Comparison of ENCODE assay signal across 9 cellular contexts in the genomic region with DNA sequence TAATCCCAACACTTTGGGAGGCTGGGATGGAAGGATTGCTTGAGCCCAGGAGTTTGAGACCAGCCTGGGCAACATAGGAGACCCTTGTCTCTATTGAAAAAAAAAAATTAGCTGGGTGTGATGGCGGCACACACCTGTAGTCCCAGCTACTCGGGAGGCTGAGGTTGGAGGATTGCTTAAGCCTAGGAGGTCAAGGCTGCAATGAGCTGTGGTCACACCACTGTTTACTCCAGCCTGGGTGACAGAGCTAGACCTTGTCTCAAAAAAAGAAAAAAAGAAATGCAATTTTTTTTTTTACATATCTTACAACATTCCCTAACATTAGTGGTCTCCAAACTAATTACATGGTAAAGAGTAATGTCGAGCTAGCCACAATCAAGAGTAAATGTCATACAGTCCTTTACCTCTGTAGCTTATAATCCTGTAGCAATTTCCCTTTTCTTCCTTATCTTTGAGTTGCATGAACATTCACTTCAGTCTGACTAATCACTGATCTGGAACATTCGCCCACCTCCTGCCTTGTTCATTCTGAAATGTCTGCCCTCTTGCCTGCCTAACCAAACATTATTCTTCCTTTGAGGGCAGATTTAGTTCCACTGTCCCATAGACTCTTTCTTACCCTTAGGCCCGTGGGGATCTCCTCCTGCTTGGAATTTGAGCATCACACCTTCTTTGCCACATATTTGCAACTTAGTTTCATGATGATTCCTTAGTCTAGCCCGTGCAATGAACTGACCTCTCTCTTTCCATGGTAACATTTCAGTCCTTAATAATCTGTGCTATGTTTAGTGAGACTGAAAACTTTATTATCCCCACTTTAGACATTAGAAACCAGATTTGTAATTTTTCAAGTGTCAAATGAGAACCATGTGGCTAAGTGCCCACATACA. TPM values are rescaled to one million over a fixed set of nuclear protein-coding genes. Genes with fewer than 3 reads are reported as not detected.
DNase-seq lines count a peak whose midpoint lies in the region; ATAC-seq, FAIRE-seq and TF ChIP-seq lines count a peak whose summit lies in the region.
"Had no signal": no experiment of that assay in that cellular context is flagged by ENCODE, and none has a peak within 500 bp of the region (broad histone marks: within the 10 kb centered on the region; RNA-seq: fewer than 3 reads in every experiment).

No MANE protein-coding gene starts in this region.

- H3K4me3 Mint-ChIP-seq in activated CD8-positive, alpha-beta memory T cell treated with anti-CD3 and anti-CD28 coated beads, Interleukin-2, amount 10 ng/mL, durations not matched to agents 7 days and 5 days: no peak overlapping the region

- CTCF ChIA-PET in activated CD8-positive, alpha-beta memory T cell treated with anti-CD3 and anti-CD28 coated beads, Interleukin-2, amount 10 ng/mL, durations not matched to agents 7 days and 5 days (lab: Charles Lee): interaction anchor here (0.7 to 2.7 kb wide), 10 partner anchors 9 to 214 kb away, joined by 3 to 23 read pairs (median 5); no protein-coding TSS in a partner anchor

- FAIRE-seq in bronchial epithelial cell (lab: Jason Lieb, UNC): no peak

- H3K36me3 Mint-ChIP-seq in activated CD8-positive, alpha-beta memory T cell treated with anti-CD3 and anti-CD28 coated beads, Interleukin-2, amount 10 ng/mL, durations not matched to agents 7 days and 5 days: peaks cover 3% of the 10 kb centered on the region

- no peaks in the 10 kb centered on the region for H3K27me3 Mint-ChIP-seq in activated CD8-positive, alpha-beta memory T cell treated with anti-CD3 and anti-CD28 coated beads, Interleukin-2, amount 10 ng/mL, durations not matched to agents 7 days and 5 days

- H3K36me3 ChIP-seq in bronchial epithelial cell (ENCODE audit: control insufficient read depth, insufficient read depth, low read length): no peaks in the 10 kb centered on the region

- no peak overlapping the region for H3K4me3 ChIP-seq in NB4 (ENCODE audit: low read depth, low read length)
- H3K4me3 ChIP-seq in bronchial epithelial cell (ENCODE audit: low read depth, low read length): no peak overlapping the region

- TF ChIP-seq CTCF in NB4 (IDR thresholded peaks at IDR 0.05; ENCODE audit: low read depth, low read length) (no peak), bronchial epithelial cell (IDR thresholded peaks at IDR 0.05; ENCODE audit: insufficient read depth, low read length, severe bottlenecking) (no peak)

- no peak for ATAC-seq in activated CD8-positive, alpha-beta memory T cell treated with anti-CD3 and anti-CD28 coated beads, Interleukin-2, amount 10 ng/mL, durations not matched to agents 7 days and 5 days
- ATAC-seq in GM19324 (IDR thresholded peaks at IDR 0.05; ENCODE audit: low FRiP score, unreplicated experiment) (no peak), left cardiac atrium (no peak)

- no peak for TF ChIP-seq POLR2A in NB4 (IDR thresholded peaks at IDR 0.05; ENCODE audit: extremely low read depth, insufficient read length)

- H3K27me3 ChIP-seq in bronchial epithelial cell (ENCODE audit: control insufficient read depth, insufficient read depth, low read length): no peaks in the 10 kb centered on the region

- intact Hi-C loops in left cardiac atrium (cut with DNase I): no loop called here

- DNase-seq in activated CD8-positive, alpha-beta memory T cell treated with anti-CD3 and anti-CD28 coated beads, Interleukin-2, amount 10 ng/mL, durations not matched to agents 7 days and 5 days: no peak
- DNase-seq in activated CD8-positive, alpha-beta memory T cell treated with anti-CD3 and anti-CD28 coated beads, Interleukin-2, amount 50 U/mL, for 48 hours: no peak
- DNase-seq in NB4 (ENCODE audit: low read depth) (peak; percentile 75), bronchial epithelial cell (ENCODE audit: low read depth) (peak; percentile 59), renal cortical epithelial cell (ENCODE audit: low read depth) (peak; percentile 35), left cardiac atrium (no peak)
- no peak for DNase-seq in effector CD4-positive, alpha-beta T cell
- DNase-seq: NK-92 treated with Interleukin-12 subunit alpha and Interleukin-12 subunit beta, amount 100 ng/mL, for 24 hours had no signal

- H3K9me3 Mint-ChIP-seq in activated CD8-positive, alpha-beta memory T cell treated with anti-CD3 and anti-CD28 coated beads, Interleukin-2, amount 10 ng/mL, durations not matched to agents 7 days and 5 days (ENCODE audit: low read depth): no peaks in the 10 kb centered on the region

- peak overlapping the region; percentile 2 for H3K27ac Mint-ChIP-seq in activated CD8-positive, alpha-beta memory T cell treated with anti-CD3 and anti-CD28 coated beads, Interleukin-2, amount 10 ng/mL, durations not matched to agents 7 days and 5 days

- H3K4me1 Mint-ChIP-seq in activated CD8-positive, alpha-beta memory T cell treated with anti-CD3 and anti-CD28 coated beads, Interleukin-2, amount 10 ng/mL, durations not matched to agents 7 days and 5 days: peaks cover 43% of the 10 kb centered on the region

RNA-seq across cellular contexts. Expression of a gene that starts 4.8 kb away (rescaled TPM):
- 10 to 100 TPM; 19.8 to 28.4 TPM for total RNA-seq in activated CD8-positive, alpha-beta memory T cell treated with anti-CD3 and anti-CD28 coated beads, Interleukin-2, amount 10 ng/mL, durations not matched to agents 7 days and 5 days
- 40.8 and 52.6 TPM in 2 replicates for total RNA-seq in bronchial epithelial cell
- 258 and 313 TPM in 2 replicates for total RNA-seq in renal cortical epithelial cell
- 100 to 1,000 TPM; 170 to 239 TPM for total RNA-seq in left cardiac atrium

Comparison
In these comparisons a context has a peak if more than half of its experiments do, and no peak if none do; other contexts are left out.
1. DNase-seq: peak in NB4 (single experiment), bronchial epithelial cell (single experiment) and renal cortical epithelial cell (single experiment); none in activated CD8-positive, alpha-beta memory T cell treated with anti-CD3 and anti-CD28 coated beads, Interleukin-2, amount 10 ng/mL, durations not matched to agents 7 days and 5 days (single experiment), activated CD8-positive, alpha-beta memory T cell treated with anti-CD3 and anti-CD28 coated beads, Interleukin-2, amount 50 U/mL, for 48 hours (single experiment), effector CD4-positive, alpha-beta T cell (single experiment) and left cardiac atrium (single experiment).